Comparison of ENCODE assay signal across 1 cellular context in genomic region chr5:89435347-89435746, GRCh38.
TF ChIP-seq lines count a peak whose summit lies in the region.

No MANE protein-coding gene starts in this region.

TF ChIP-seq in H1, 55 proteins besides CTCF, POLR2A, EP300 and RAD21 (continued from another document):
- TF ChIP-seq CHD7 (IDR thresholded peaks at IDR 0.05; ENCODE audit: insufficient replicate concordance, low read length) (no peak), SRF (IDR thresholded peaks at IDR 0.05; ENCODE audit: low read depth, low read length) (no peak), CTBP2 (IDR thresholded peaks at IDR 0.05; ENCODE audit: borderline replicate concordance, insufficient read depth, insufficient read length, low read length) (no peak), HDAC2 (IDR thresholded peaks at IDR 0.05; ENCODE audit: borderline replicate concordance in 1 of 2, low read depth in 2 of 2, low read length in 2 of 2) (no peak), EZH2 (IDR thresholded peaks at IDR 0.05; ENCODE audit: low read depth, low read length, severe bottlenecking) (no peak), POU5F1 (IDR thresholded peaks at IDR 0.05; ENCODE audit: low read depth, low read length) (no peak), TAF1 (IDR thresholded peaks at IDR 0.05; ENCODE audit: low read depth, low read length) (no peak), NRF1 (IDR thresholded peaks at IDR 0.05; ENCODE audit: low read depth, low read length) (no peak)
